In genomic region chr12:123973552-123974341, GRCh38 we compare ENCODE assay signal across 1 cellular context.
TF ChIP-seq lines count a peak whose summit lies in the region.

No MANE protein-coding gene starts in this region.

TF ChIP-seq in HepG2, 621 proteins besides CTCF, POLR2A, EP300 and RAD21 (continued from another document and continues in another):
- TF ChIP-seq REST (IDR thresholded peaks at IDR 0.05; ENCODE audit: borderline replicate concordance in 1 of 2, low read depth in 1 of 2, low read length in 2 of 2), result peak in 1 of 2 experiments; percentile 61; a peak in 1 of 4 replicates
- peak; percentile 15 for TF ChIP-seq XRCC5 (optimal IDR thresholded peaks at IDR 0.05; ENCODE audit: low read length)
- 0 out of 2 replicates have a peak, but pooled peaks have one; percentile 3 for TF ChIP-seq ZNF777 (CRISPR knock-in tag; IDR thresholded peaks at IDR 0.05)
- no peak for TF ChIP-seq ZSCAN22 (CRISPR knock-in tag; IDR thresholded peaks at IDR 0.05)
- TF ChIP-seq SIN3A (IDR thresholded peaks at IDR 0.05; ENCODE audit: borderline replicate concordance, low read depth, low read length), result peak; percentile 60; the same call in 1 of the 2 replicates
- TF ChIP-seq ZGPAT (CRISPR knock-in tag; IDR thresholded peaks at IDR 0.05), result 0 out of 2 replicates have a peak, but pooled peaks have one; percentile 9
- peak; percentile 33; the same call in 1 of the 2 replicates for TF ChIP-seq FOXC1 (CRISPR knock-in tag; IDR thresholded peaks at IDR 0.05; ENCODE audit: borderline replicate concordance)
- TF ChIP-seq FOXO4 (CRISPR knock-in tag; conservative IDR thresholded peaks at IDR 0.05), result 0 out of 2 replicates have a peak, but pooled peaks have one; percentile 48
- no peak for TF ChIP-seq TCF12 (IDR thresholded peaks at IDR 0.05)
- TF ChIP-seq TCF12 (CRISPR knock-in tag; IDR thresholded peaks at IDR 0.05), result no peak
- no peak for TF ChIP-seq ZNF17 (CRISPR knock-in tag; IDR thresholded peaks at IDR 0.05)
- TF ChIP-seq ZNF687 (CRISPR knock-in tag; IDR thresholded peaks at IDR 0.05), result peak; percentile 51
- TF ChIP-seq KDM6A (CRISPR knock-in tag; IDR thresholded peaks at IDR 0.05; ENCODE audit: low read depth), result no peak
- TF ChIP-seq RFX5 (IDR thresholded peaks at IDR 0.05; ENCODE audit: low read depth, low read length), result no peak
- TF ChIP-seq ZFYVE20 (CRISPR knock-in tag; IDR thresholded peaks at IDR 0.05; ENCODE audit: borderline replicate concordance, low read depth), result no peak
- no peak for TF ChIP-seq CHD2 (IDR thresholded peaks at IDR 0.05; ENCODE audit: low read depth, low read length)
- TF ChIP-seq KLF11 (CRISPR knock-in tag; IDR thresholded peaks at IDR 0.05), result no peak
- no peak for TF ChIP-seq ZNF639 (CRISPR knock-in tag; conservative IDR thresholded peaks at IDR 0.05)
- no peak for TF ChIP-seq ZNF614 (CRISPR knock-in tag; IDR thresholded peaks at IDR 0.05; ENCODE audit: borderline replicate concordance)
- peak; percentile 49 for TF ChIP-seq YY1 (IDR thresholded peaks at IDR 0.05; ENCODE audit: insufficient read depth, insufficient replicate concordance, low read depth, low read length)
- no peak for TF ChIP-seq CHCHD3 (CRISPR knock-in tag; IDR thresholded peaks at IDR 0.05)
- TF ChIP-seq ZNF441 (CRISPR knock-in tag; IDR thresholded peaks at IDR 0.05; ENCODE audit: borderline replicate concordance), result 0 out of 2 replicates have a peak, but pooled peaks have one; percentile 3
- no peak for TF ChIP-seq SCMH1 (CRISPR knock-in tag; IDR thresholded peaks at IDR 0.05; ENCODE audit: borderline replicate concordance)
- TF ChIP-seq MLXIP (CRISPR knock-in tag; IDR thresholded peaks at IDR 0.05; ENCODE audit: borderline replicate concordance), result no peak
- peak; percentile 45 for TF ChIP-seq SAP130 (CRISPR knock-in tag; IDR thresholded peaks at IDR 0.05; ENCODE audit: low read depth)
- TF ChIP-seq ZFP36L1 (CRISPR knock-in tag; IDR thresholded peaks at IDR 0.05), result no peak
- no peak for TF ChIP-seq DMAP1 (CRISPR knock-in tag; IDR thresholded peaks at IDR 0.05)
- no peak for TF ChIP-seq NFIC (IDR thresholded peaks at IDR 0.05; ENCODE audit: low read length)
- TF ChIP-seq ZNF18 (CRISPR knock-in tag; IDR thresholded peaks at IDR 0.05; ENCODE audit: insufficient replicate concordance), result peak; percentile 28
- TF ChIP-seq PHF8 (CRISPR knock-in tag; IDR thresholded peaks at IDR 0.05), result peak; percentile 54; the same call in 1 of the 2 replicates
- TF ChIP-seq ZBTB43 (CRISPR knock-in tag; conservative IDR thresholded peaks at IDR 0.05), result no peak
- TF ChIP-seq GATAD2A (CRISPR knock-in tag; IDR thresholded peaks at IDR 0.05), result no peak
- no peak for TF ChIP-seq PRDM4 (CRISPR knock-in tag; IDR thresholded peaks at IDR 0.05; ENCODE audit: borderline replicate concordance)
- TF ChIP-seq BRD4 (CRISPR knock-in tag; IDR thresholded peaks at IDR 0.05), result no peak
- TF ChIP-seq ARID2 (CRISPR knock-in tag; IDR thresholded peaks at IDR 0.05; ENCODE audit: borderline replicate concordance), result no peak
